8 cellular contexts compared by ENCODE assay signal in genomic region chr1:50959913-50960844, GRCh38. TPM values are rescaled to one million over a fixed set of nuclear protein-coding genes. Genes with fewer than 3 reads are reported as not detected.
DNase-seq lines count a peak whose midpoint lies in the region; FAIRE-seq and TF ChIP-seq lines count a peak whose summit lies in the region.

TSS of gene FAF1 (minus strand) at chr1:50960267. CDS start at chr1:50959811, 456 bp downstream.

- H3K4me1 ChIP-seq in HAP-1 (peaks cover 10% of the 10 kb centered on the region), SJCRH30 (0 out of 2 replicates have a peak, but pooled peaks cover 5% of the 10 kb centered on the region), neuronal stem cell (ENCODE audit: control insufficient read depth in 2 of 2, insufficient read depth in 1 of 2, low read depth in 1 of 2, low read length in 2 of 2) (no peaks in the 10 kb centered on the region)

- no peak within 1 kb of the TSS for H3K14ac ChIP-seq in neuronal stem cell (ENCODE audit: low read length)

- H3K4me2 ChIP-seq in neuronal stem cell (ENCODE audit: insufficient read depth, low read length, poor library complexity, severe bottlenecking): peak within 1 kb of the TSS; percentile 77

- TF ChIP-seq CTCF in subcutaneous adipose tissue (IDR thresholded peaks at IDR 0.05; ENCODE audit: low read depth): no peak

- peak within 1 kb of the TSS; percentile 97 for H2AFZ ChIP-seq in neuronal stem cell (ENCODE audit: low read length)

- no peak within 1 kb of the TSS for H4K91ac ChIP-seq in neuronal stem cell (ENCODE audit: low read depth, low read length, poor library complexity)

- H3K9me3 ChIP-seq in HAP-1: no peaks in the 10 kb centered on the region
- H3K9me3 ChIP-seq in MG63: no peaks in the 10 kb centered on the region
- no peaks in the 10 kb centered on the region for H3K9me3 ChIP-seq in SJCRH30 (replicated peaks)
- H3K9me3 ChIP-seq in neuronal stem cell (replicated peaks in 1 of 2; ENCODE audit: control insufficient read depth in 2 of 2, insufficient read depth in 1 of 2, low read depth in 1 of 2, low read length in 2 of 2): no peaks in the 10 kb centered on the region

- H4K8ac ChIP-seq in neuronal stem cell (ENCODE audit: low read depth, low read length): no peak within 1 kb of the TSS

- in situ Hi-C loops in HAP-1 (cut with MboI; ENCODE audit: low sequenced_read_pairs): loop anchor here (10.0 kb wide), 1 partner anchor 235 kb away; no protein-coding TSS in a partner anchor

- peaks cover 3% of the 10 kb centered on the region; the same call in 1 of the 2 replicates for H3K36me3 ChIP-seq in HAP-1 (replicated peaks)
- H3K36me3 ChIP-seq in MG63: peaks cover 11% of the 10 kb centered on the region
- peaks cover 17% of the 10 kb centered on the region for H3K36me3 ChIP-seq in SJCRH30
- peaks cover 0 to 12% of the 10 kb centered on the region in 2 donors for H3K36me3 ChIP-seq in neuronal stem cell (replicated peaks in 1 of 2; ENCODE audit: control insufficient read depth in 2 of 2, insufficient read depth in 2 of 2, low read length in 2 of 2)

- no peak within 1 kb of the TSS for H2BK5ac ChIP-seq in neuronal stem cell (ENCODE audit: low read length)

- no peak for FAIRE-seq in frontal cortex (lab: Jason Lieb, UNC)

- no peak within 1 kb of the TSS for H2BK120ac ChIP-seq in neuronal stem cell (ENCODE audit: low read depth, low read length)

- H2AK5ac ChIP-seq in neuronal stem cell (ENCODE audit: low read depth, low read length): no peak within 1 kb of the TSS

- H2BK12ac ChIP-seq in neuronal stem cell (ENCODE audit: low read length): no peak within 1 kb of the TSS

- no peak within 1 kb of the TSS for H3K4ac ChIP-seq in neuronal stem cell (ENCODE audit: low read length)

- H3K27me3 ChIP-seq in HAP-1 (ENCODE audit: low read depth): no peaks in the 10 kb centered on the region
- H3K27me3 ChIP-seq in MG63: no peaks in the 10 kb centered on the region
- no peaks in the 10 kb centered on the region for H3K27me3 ChIP-seq in SJCRH30
- H3K27me3 ChIP-seq in neuronal stem cell (ENCODE audit: control insufficient read depth in 3 of 3, insufficient read depth in 3 of 3, low read depth in 1 of 3, low read length in 3 of 3): peaks cover 0 to 8% (median 0%) of the 10 kb centered on the region in 3 experiments

- H3K23ac ChIP-seq in neuronal stem cell (ENCODE audit: low read depth, low read length, poor library complexity): peak within 1 kb of the TSS; percentile 14

- 100% methylated on average over 1 of the region's 80 CpGs; no CpG with 5 or more reads in 1 of the 2 donors for WGBS in neuronal stem cell (ENCODE audit: extremely low coverage in 2 of 2, insufficient read length in 2 of 2, insufficient replicate concordance in 1 of 2), 2 donors

- no peak within 1 kb of the TSS for H2BK15ac ChIP-seq in neuronal stem cell (ENCODE audit: low read length)

- peak within 1 kb of the TSS; percentile 60 for H3K4me3 ChIP-seq in HAP-1
- peak within 1 kb of the TSS; percentile 78 for H3K4me3 ChIP-seq in MG63
- peak within 1 kb of the TSS; percentile 86 for H3K4me3 ChIP-seq in SJCRH30
- H3K4me3 ChIP-seq in neuronal stem cell (ENCODE audit: low read length in 2 of 2): peak within 1 kb of the TSS; percentile 73 to 99

- peak within 1 kb of the TSS; percentile 56 for H3K27ac ChIP-seq in SJCRH30
- peak within 1 kb of the TSS; percentile 94 for H3K27ac ChIP-seq in neuronal stem cell (replicated peaks; ENCODE audit: low read length)

- H3K9ac ChIP-seq in neuronal stem cell (ENCODE audit: low read depth, low read length, poor library complexity): peak within 1 kb of the TSS; percentile 90

- no peaks in the 10 kb centered on the region for H3K79me1 ChIP-seq in neuronal stem cell (ENCODE audit: low read depth, low read length)

- H3K18ac ChIP-seq in neuronal stem cell (ENCODE audit: low read length): peak within 1 kb of the TSS; percentile 98

- DNase-seq in GF-D8 (lab: John Stamatoyannopoulos, UW) (peak; percentile 90), HAP-1 (ENCODE audit: low spot score in 2 of 2) (peak; percentile 96 to 97), MG63 (peak; percentile 98), SJCRH30 (peak; percentile 97), frontal cortex (ENCODE audit: low spot score in 2 of 2) (peak; percentile 97 to 98), neuronal stem cell (ENCODE audit: low spot score) (peak; percentile 96)
- peak; percentile 98 for DNase-seq in activated naive CD4-positive, alpha-beta T cell treated with Interleukin-2 at 50 U/mL for 16 hours

RNA-seq across cellular contexts. Expression of gene FAF1, which starts in this region (rescaled TPM):
- total RNA-seq in MG63 (2014; rRNA removed; shearing (Covaris generic); ENCODE audit: low replicate concordance): 58.6 and 111 TPM in 2 replicates
- total RNA-seq in SJCRH30 (2014; rRNA removed; shearing (Covaris generic)): 124 and 126 TPM in 2 replicates
- total RNA-seq in frontal cortex (47.3 TPM), subcutaneous adipose tissue (10 to 100 TPM; 46.1 to 72.2 (median 52.2) TPM)
- 27.8 TPM for polyA plus RNA-seq in neuronal stem cell (2013, experiment 1 of 2)
- polyA plus RNA-seq in neuronal stem cell (2013, experiment 2 of 2): 28.1 TPM

Comparison
In these comparisons a context has a peak if more than half of its experiments do, and no peak if none do; other contexts are left out.
1. Peak in every context shown above with its lines: DNase-seq, H3K4me3 ChIP-seq and H3K27ac ChIP-seq.